Comparison of ENCODE assay signal across 7 cellular contexts in genomic region chr5:80255752-80256479, GRCh38. TPM values are rescaled to one million over a fixed set of nuclear protein-coding genes. Genes with fewer than 3 reads are reported as not detected.
DNase-seq lines count a peak whose midpoint lies in the region; ATAC-seq lines count a peak whose summit lies in the region.

Gene SERINC5 (minus strand): TSS chr5:80256048. CDS start chr5:80255922, 126 bp downstream.

- peak; percentile 65 for ATAC-seq in GM18499 (IDR thresholded peaks at IDR 0.05; ENCODE audit: insufficient read depth, unreplicated experiment)
- ATAC-seq in HG02588 (IDR thresholded peaks at IDR 0.05; ENCODE audit: unreplicated experiment), result peak; percentile 87

- DNase-seq in NCI-H1694 (lab: John Stamatoyannopoulos, UW), result peak; percentile 59
- peak; percentile 79 for DNase-seq in activated CD4-positive, alpha-beta T cell treated with anti-CD3 and anti-CD28 coated beads for 1 hour
- DNase-seq in cerebellum (ENCODE audit: low spot score), result peak; percentile 91
- DNase-seq in kidney tubule cell (ENCODE audit: low spot score), result peak; percentile 89
- peak; percentile 60 to 65 for DNase-seq in stimulated activated CD4-positive, alpha-beta T cell treated with anti-CD3 and anti-CD28 coated beads, Interleukin-1b, Interleukin-23, amount 100 ng/mL, for 1 hour (ENCODE audit: low read depth in 2 of 2)

RNA-seq across cellular contexts. Expression of gene SERINC5, which starts in this region (rescaled TPM):
- 30.7 TPM for total RNA-seq in cerebellum

Comparison
In these comparisons a context has a peak if more than half of its experiments do, and no peak if none do; other contexts are left out.
1. Peak in every context shown above with its lines: DNase-seq and ATAC-seq.